31 cellular contexts compared by ENCODE assay signal in the genomic region with DNA sequence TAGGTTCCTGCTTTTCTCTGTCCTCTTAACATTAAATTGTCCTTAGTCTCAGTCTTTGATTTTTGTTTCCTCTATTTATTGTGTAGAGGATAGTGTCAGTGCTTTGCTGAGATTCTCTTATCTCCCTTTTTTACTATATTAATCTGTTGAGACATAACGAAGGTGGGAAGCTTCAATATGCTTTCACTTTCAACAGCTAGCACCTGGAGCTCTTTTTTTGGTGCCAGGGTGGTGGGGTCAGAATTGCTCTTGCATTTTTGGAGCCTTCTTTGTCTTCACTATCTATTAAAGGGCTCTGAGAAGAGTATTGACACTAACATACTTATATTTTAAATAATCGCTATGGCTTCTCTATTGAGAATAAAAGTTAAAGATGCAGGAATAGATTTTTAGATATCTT.
"Had no signal": no experiment of that assay in that cellular context is flagged by ENCODE, and none has a peak within 500 bp of the region (broad histone marks: within the 10 kb centered on the region; RNA-seq: fewer than 3 reads in every experiment).

No MANE protein-coding gene starts in this region.

- H3K9me3 ChIP-seq: adrenal gland, body of pancreas, gastrocnemius medialis, neutrophil, uterus had no signal

- H3K36me3 Mint-ChIP-seq: activated naive CD8-positive, alpha-beta T cell treated with anti-CD3 and anti-CD28 coated beads for 36 hours; naive B cell; stimulated activated effector memory CD8-positive, alpha-beta T cell treated with anti-CD3 and anti-CD28 coated beads, Interleukin-12 subunit alpha, Interleukin-12 subunit beta, amount 100 ng/mL, for 72 hours; type B pancreatic cell had no signal

- H3K36me3 ChIP-seq: adrenal gland, cardiac muscle cell, gastrocnemius medialis, neutrophil, uterus had no signal

- H3K27ac ChIP-seq: adrenal gland, body of pancreas, cardiac muscle cell, coronary artery, dorsolateral prefrontal cortex, gastrocnemius medialis, neutrophil, uterus had no signal

- H3K4me3 Mint-ChIP-seq: activated CD4-positive, alpha-beta T cell treated with anti-CD3 and anti-CD28 coated beads for 36 hours; activated naive CD4-positive, alpha-beta T cell treated with anti-CD3 and anti-CD28 coated beads for 36 hours; activated naive CD8-positive, alpha-beta T cell treated with anti-CD3 and anti-CD28 coated beads for 36 hours; naive B cell; nephron progenitor cell; stimulated activated effector memory CD8-positive, alpha-beta T cell treated with anti-CD3 and anti-CD28 coated beads, Interleukin-12 subunit alpha, Interleukin-12 subunit beta, amount 100 ng/mL, for 72 hours; stimulated activated naive CD8-positive, alpha-beta T cell treated with anti-CD3 and anti-CD28 coated beads, Interleukin-15, Interleukin-2, amounts not matched to agents 100 ng/mL and 50 ng/mL, for 24 hours; type B pancreatic cell had no signal

- H3K4me1 Mint-ChIP-seq: activated CD4-positive, alpha-beta T cell treated with anti-CD3 and anti-CD28 coated beads for 36 hours; activated naive CD8-positive, alpha-beta T cell treated with anti-CD3 and anti-CD28 coated beads for 36 hours; naive B cell; stimulated activated effector memory CD8-positive, alpha-beta T cell treated with anti-CD3 and anti-CD28 coated beads, Interleukin-12 subunit alpha, Interleukin-12 subunit beta, amount 100 ng/mL, for 72 hours had no signal

- H3K9me3 Mint-ChIP-seq: nephron progenitor cell, type B pancreatic cell had no signal

- H3K4me3 ChIP-seq: adrenal gland, body of pancreas, cardiac muscle cell, coronary artery, dorsolateral prefrontal cortex, gastrocnemius medialis, uterus had no signal

- DNase-seq: activated CD4-positive, alpha-beta T cell treated with anti-CD3 and anti-CD28 coated beads for 36 hours; activated CD4-positive, alpha-beta T cell treated with anti-CD3 and anti-CD28 coated beads, Interleukin-2, amount 50 U/mL, for 4 hours; activated CD4-positive, CD25-positive, alpha-beta regulatory T cell; activated effector memory CD4-positive, alpha-beta T cell treated with anti-CD3 and anti-CD28 coated beads, Interleukin-2, amount 50 U/mL, for 16 hours; activated naive CD4-positive, alpha-beta T cell treated with anti-CD3 and anti-CD28 coated beads for 36 hours; activated naive CD8-positive, alpha-beta T cell treated with anti-CD3 and anti-CD28 coated beads for 36 hours; adrenal gland; aorta; body of pancreas; cerebellar nuclear complex; dorsolateral prefrontal cortex; effector memory CD4-positive, alpha-beta T cell; erythroblast; gastrocnemius medialis; glutamatergic neuron; islet precursor cell; left ventricle myocardium superior; naive B cell; nephron progenitor cell; retina; small intestine; stimulated activated CD4-positive, alpha-beta T cell treated with anti-CD3 and anti-CD28 coated beads, Interleukin-4, amount 100 ng/mL, for 24 hours; substantia nigra; uterus had no signal

- H3K27ac Mint-ChIP-seq: activated CD4-positive, alpha-beta T cell treated with anti-CD3 and anti-CD28 coated beads for 36 hours; activated naive CD4-positive, alpha-beta T cell treated with anti-CD3 and anti-CD28 coated beads for 36 hours; activated naive CD8-positive, alpha-beta T cell treated with anti-CD3 and anti-CD28 coated beads for 36 hours; naive B cell; nephron progenitor cell; progenitor cell of endocrine pancreas; stimulated activated effector memory CD8-positive, alpha-beta T cell treated with anti-CD3 and anti-CD28 coated beads, Interleukin-12 subunit alpha, Interleukin-12 subunit beta, amount 100 ng/mL, for 72 hours; stimulated activated naive CD8-positive, alpha-beta T cell treated with anti-CD3 and anti-CD28 coated beads, Interleukin-15, Interleukin-2, amounts not matched to agents 100 ng/mL and 50 ng/mL, for 24 hours; type B pancreatic cell had no signal

- H3K4me1 ChIP-seq: adrenal gland, body of pancreas, gastrocnemius medialis, uterus had no signal

- H3K27me3 Mint-ChIP-seq: activated CD4-positive, alpha-beta T cell treated with anti-CD3 and anti-CD28 coated beads for 36 hours; activated naive CD8-positive, alpha-beta T cell treated with anti-CD3 and anti-CD28 coated beads for 36 hours; naive B cell; progenitor cell of endocrine pancreas; stimulated activated naive CD8-positive, alpha-beta T cell treated with anti-CD3 and anti-CD28 coated beads, Interleukin-15, Interleukin-2, amounts not matched to agents 100 ng/mL and 50 ng/mL, for 24 hours; type B pancreatic cell had no signal

- H3K27me3 ChIP-seq: adrenal gland, body of pancreas, cardiac muscle cell, dorsolateral prefrontal cortex, gastrocnemius medialis, neutrophil, uterus had no signal
